ENCODE assay signal across 1 cellular context in the genomic region with DNA sequence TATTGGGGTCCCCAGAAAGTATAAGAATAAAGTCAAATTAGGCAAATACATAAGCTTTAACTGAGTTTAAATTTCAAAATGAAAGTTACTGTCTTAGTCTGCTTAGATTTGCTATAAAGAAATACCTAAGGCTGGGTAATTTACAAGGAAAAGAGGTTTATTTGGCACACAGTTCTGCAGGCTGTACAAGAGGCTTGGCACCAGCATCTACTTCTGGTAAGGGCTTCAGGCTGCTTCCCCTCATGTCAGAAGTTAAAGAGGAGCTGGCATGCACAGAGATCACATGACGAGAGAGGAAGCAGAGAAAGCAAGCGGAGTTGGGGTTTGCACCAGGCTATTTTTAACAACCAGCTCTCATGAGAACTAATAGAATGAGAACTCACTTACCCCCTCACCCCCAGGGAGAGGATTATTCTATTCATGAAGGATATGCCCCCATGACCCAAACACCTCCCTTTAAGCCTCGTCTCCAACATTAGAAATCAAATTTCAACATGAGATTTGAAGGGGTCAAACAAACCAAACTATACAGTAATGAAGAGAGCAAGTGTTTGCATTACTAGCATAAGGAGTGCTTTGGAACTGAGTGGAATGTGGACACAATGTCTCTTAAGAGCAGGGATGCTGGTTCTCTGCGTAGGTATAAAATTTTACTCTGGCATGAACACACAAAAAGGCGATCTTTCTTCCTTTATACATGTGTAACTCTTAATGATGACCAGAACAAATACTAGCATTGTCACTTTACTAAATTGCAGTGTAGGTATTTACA.
TF ChIP-seq lines count a peak whose summit lies in the region.

No MANE protein-coding gene starts in this region.

TF ChIP-seq in GM23338, 12 proteins besides CTCF, POLR2A, EP300 and RAD21 (continued from another document):
- TF ChIP-seq, protein P1, sequence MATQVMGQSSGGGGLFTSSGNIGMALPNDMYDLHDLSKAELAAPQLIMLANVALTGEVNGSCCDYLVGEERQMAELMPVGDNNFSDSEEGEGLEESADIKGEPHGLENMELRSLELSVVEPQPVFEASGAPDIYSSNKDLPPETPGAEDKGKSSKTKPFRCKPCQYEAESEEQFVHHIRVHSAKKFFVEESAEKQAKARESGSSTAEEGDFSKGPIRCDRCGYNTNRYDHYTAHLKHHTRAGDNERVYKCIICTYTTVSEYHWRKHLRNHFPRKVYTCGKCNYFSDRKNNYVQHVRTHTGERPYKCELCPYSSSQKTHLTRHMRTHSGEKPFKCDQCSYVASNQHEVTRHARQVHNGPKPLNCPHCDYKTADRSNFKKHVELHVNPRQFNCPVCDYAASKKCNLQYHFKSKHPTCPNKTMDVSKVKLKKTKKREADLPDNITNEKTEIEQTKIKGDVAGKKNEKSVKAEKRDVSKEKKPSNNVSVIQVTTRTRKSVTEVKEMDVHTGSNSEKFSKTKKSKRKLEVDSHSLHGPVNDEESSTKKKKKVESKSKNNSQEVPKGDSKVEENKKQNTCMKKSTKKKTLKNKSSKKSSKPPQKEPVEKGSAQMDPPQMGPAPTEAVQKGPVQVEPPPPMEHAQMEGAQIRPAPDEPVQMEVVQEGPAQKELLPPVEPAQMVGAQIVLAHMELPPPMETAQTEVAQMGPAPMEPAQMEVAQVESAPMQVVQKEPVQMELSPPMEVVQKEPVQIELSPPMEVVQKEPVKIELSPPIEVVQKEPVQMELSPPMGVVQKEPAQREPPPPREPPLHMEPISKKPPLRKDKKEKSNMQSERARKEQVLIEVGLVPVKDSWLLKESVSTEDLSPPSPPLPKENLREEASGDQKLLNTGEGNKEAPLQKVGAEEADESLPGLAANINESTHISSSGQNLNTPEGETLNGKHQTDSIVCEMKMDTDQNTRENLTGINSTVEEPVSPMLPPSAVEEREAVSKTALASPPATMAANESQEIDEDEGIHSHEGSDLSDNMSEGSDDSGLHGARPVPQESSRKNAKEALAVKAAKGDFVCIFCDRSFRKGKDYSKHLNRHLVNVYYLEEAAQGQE (IDR thresholded peaks at IDR 0.05; ENCODE audit: unreplicated experiment) = no peak
- TF ChIP-seq JUNB (IDR thresholded peaks at IDR 0.05; ENCODE audit: unreplicated experiment) (no peak), NANOG (IDR thresholded peaks at IDR 0.05; ENCODE audit: borderline replicate concordance) (no peak), EZH2phosphoT487 (IDR thresholded peaks at IDR 0.05; ENCODE audit: unreplicated experiment) (no peak), STAT1 (IDR thresholded peaks at IDR 0.05; ENCODE audit: unreplicated experiment) (no peak), ZNF331 (CRISPR knock-in tag; IDR thresholded peaks at IDR 0.05; ENCODE audit: low read depth) (no peak)
- TF ChIP-seq, protein P2, sequence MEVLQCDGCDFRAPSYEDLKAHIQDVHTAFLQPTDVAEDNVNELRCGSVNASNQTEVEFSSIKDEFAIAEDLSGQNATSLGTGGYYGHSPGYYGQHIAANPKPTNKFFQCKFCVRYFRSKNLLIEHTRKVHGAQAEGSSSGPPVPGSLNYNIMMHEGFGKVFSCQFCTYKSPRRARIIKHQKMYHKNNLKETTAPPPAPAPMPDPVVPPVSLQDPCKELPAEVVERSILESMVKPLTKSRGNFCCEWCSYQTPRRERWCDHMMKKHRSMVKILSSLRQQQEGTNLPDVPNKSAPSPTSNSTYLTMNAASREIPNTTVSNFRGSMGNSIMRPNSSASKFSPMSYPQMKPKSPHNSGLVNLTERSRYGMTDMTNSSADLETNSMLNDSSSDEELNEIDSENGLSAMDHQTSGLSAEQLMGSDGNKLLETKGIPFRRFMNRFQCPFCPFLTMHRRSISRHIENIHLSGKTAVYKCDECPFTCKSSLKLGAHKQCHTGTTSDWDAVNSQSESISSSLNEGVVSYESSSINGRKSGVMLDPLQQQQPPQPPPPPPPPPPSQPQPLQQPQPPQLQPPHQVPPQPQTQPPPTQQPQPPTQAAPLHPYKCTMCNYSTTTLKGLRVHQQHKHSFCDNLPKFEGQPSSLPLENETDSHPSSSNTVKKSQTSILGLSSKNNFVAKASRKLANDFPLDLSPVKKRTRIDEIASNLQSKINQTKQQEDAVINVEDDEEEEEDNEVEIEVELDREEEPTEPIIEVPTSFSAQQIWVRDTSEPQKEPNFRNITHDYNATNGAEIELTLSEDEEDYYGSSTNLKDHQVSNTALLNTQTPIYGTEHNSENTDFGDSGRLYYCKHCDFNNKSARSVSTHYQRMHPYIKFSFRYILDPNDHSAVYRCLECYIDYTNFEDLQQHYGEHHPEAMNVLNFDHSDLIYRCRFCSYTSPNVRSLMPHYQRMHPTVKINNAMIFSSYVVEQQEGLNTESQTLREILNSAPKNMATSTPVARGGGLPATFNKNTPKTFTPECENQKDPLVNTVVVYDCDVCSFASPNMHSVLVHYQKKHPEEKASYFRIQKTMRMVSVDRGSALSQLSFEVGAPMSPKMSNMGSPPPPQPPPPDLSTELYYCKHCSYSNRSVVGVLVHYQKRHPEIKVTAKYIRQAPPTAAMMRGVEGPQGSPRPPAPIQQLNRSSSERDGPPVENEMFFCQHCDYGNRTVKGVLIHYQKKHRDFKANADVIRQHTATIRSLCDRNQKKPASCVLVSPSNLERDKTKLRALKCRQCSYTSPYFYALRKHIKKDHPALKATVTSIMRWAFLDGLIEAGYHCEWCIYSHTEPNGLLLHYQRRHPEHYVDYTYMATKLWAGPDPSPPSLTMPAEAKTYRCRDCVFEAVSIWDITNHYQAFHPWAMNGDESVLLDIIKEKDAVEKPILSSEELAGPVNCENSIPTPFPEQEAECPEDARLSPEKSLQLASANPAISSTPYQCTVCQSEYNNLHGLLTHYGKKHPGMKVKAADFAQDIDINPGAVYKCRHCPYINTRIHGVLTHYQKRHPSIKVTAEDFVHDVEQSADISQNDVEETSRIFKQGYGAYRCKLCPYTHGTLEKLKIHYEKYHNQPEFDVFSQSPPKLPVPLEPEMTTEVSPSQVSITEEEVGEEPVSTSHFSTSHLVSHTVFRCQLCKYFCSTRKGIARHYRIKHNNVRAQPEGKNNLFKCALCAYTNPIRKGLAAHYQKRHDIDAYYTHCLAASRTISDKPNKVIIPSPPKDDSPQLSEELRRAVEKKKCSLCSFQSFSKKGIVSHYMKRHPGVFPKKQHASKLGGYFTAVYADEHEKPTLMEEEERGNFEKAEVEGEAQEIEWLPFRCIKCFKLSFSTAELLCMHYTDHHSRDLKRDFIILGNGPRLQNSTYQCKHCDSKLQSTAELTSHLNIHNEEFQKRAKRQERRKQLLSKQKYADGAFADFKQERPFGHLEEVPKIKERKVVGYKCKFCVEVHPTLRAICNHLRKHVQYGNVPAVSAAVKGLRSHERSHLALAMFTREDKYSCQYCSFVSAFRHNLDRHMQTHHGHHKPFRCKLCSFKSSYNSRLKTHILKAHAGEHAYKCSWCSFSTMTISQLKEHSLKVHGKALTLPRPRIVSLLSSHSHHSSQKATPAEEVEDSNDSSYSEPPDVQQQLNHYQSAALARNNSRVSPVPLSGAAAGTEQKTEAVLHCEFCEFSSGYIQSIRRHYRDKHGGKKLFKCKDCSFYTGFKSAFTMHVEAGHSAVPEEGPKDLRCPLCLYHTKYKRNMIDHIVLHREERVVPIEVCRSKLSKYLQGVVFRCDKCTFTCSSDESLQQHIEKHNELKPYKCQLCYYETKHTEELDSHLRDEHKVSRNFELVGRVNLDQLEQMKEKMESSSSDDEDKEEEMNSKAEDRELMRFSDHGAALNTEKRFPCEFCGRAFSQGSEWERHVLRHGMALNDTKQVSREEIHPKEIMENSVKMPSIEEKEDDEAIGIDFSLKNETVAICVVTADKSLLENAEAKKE (CRISPR knock-in tag; IDR thresholded peaks at IDR 0.05) = no peak
